1 cellular context compared by ENCODE assay signal in the genomic region with DNA sequence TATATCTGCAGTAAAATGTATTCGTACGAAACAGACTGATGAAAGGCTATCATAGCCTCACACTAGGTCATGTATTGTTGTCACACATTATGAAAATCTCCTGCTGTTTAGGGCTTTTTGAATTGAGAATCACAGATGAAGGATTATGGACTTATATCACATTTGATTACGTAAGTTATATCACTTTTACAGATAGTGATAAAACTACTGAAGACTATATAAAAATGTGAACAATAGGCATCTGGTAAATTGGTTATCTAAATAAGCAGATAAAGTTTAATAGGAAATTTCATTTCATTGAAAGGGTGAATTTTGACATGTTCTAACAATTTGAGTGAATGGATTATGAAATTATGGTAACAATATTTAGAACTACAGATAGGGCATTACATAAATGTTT.
TF ChIP-seq lines count a peak whose summit lies in the region.

No MANE protein-coding gene starts in this region.

TF ChIP-seq in HepG2, 621 proteins besides CTCF, POLR2A, EP300 and RAD21:
- TF ChIP-seq, protein P1, sequence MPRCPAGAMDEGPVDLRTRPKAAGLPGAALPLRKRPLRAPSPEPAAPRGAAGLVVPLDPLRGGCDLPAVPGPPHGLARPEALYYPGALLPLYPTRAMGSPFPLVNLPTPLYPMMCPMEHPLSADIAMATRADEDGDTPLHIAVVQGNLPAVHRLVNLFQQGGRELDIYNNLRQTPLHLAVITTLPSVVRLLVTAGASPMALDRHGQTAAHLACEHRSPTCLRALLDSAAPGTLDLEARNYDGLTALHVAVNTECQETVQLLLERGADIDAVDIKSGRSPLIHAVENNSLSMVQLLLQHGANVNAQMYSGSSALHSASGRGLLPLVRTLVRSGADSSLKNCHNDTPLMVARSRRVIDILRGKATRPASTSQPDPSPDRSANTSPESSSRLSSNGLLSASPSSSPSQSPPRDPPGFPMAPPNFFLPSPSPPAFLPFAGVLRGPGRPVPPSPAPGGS (CRISPR knock-in tag; IDR thresholded peaks at IDR 0.05), result no peak
- TF ChIP-seq, protein P2, sequence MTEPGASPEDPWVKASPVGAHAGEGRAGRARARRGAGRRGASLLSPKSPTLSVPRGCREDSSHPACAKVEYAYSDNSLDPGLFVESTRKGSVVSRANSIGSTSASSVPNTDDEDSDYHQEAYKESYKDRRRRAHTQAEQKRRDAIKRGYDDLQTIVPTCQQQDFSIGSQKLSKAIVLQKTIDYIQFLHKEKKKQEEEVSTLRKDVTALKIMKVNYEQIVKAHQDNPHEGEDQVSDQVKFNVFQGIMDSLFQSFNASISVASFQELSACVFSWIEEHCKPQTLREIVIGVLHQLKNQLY (CRISPR knock-in tag; IDR thresholded peaks at IDR 0.05), result no peak
- no peak for TF ChIP-seq ZNF33A (CRISPR knock-in tag; IDR thresholded peaks at IDR 0.05; ENCODE audit: borderline replicate concordance)
- TF ChIP-seq, protein P3, sequence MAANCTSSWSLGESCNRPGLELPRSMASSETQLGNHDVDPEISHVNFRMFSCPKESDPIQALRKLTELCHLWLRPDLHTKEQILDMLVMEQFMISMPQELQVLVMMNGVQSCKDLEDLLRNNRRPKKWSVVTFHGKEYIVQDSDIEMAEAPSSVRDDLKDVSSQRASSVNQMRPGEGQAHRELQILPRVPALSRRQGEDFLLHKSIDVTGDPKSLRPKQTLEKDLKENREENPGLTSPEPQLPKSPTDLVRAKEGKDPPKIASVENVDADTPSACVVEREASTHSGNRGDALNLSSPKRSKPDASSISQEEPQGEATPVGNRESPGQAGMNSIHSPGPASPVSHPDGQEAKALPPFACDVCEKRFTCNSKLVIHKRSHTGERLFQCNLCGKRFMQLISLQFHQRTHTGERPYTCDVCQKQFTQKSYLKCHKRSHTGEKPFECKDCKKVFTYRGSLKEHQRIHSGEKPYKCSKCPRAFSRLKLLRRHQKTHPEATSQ (CRISPR knock-in tag; IDR thresholded peaks at IDR 0.05; ENCODE audit: borderline replicate concordance), result no peak
- TF ChIP-seq KLF6 (CRISPR knock-in tag; IDR thresholded peaks at IDR 0.05), result no peak
- TF ChIP-seq, protein P4, sequence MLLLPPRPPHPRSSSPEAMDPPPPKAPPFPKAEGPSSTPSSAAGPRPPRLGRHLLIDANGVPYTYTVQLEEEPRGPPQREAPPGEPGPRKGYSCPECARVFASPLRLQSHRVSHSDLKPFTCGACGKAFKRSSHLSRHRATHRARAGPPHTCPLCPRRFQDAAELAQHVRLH (CRISPR knock-in tag; IDR thresholded peaks at IDR 0.05; ENCODE audit: borderline replicate concordance, low read depth), result no peak
- TF ChIP-seq, protein P5, sequence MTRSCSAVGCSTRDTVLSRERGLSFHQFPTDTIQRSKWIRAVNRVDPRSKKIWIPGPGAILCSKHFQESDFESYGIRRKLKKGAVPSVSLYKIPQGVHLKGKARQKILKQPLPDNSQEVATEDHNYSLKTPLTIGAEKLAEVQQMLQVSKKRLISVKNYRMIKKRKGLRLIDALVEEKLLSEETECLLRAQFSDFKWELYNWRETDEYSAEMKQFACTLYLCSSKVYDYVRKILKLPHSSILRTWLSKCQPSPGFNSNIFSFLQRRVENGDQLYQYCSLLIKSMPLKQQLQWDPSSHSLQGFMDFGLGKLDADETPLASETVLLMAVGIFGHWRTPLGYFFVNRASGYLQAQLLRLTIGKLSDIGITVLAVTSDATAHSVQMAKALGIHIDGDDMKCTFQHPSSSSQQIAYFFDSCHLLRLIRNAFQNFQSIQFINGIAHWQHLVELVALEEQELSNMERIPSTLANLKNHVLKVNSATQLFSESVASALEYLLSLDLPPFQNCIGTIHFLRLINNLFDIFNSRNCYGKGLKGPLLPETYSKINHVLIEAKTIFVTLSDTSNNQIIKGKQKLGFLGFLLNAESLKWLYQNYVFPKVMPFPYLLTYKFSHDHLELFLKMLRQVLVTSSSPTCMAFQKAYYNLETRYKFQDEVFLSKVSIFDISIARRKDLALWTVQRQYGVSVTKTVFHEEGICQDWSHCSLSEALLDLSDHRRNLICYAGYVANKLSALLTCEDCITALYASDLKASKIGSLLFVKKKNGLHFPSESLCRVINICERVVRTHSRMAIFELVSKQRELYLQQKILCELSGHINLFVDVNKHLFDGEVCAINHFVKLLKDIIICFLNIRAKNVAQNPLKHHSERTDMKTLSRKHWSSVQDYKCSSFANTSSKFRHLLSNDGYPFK (CRISPR knock-in tag; IDR thresholded peaks at IDR 0.05; ENCODE audit: borderline replicate concordance), result no peak
- TF ChIP-seq, protein P6, sequence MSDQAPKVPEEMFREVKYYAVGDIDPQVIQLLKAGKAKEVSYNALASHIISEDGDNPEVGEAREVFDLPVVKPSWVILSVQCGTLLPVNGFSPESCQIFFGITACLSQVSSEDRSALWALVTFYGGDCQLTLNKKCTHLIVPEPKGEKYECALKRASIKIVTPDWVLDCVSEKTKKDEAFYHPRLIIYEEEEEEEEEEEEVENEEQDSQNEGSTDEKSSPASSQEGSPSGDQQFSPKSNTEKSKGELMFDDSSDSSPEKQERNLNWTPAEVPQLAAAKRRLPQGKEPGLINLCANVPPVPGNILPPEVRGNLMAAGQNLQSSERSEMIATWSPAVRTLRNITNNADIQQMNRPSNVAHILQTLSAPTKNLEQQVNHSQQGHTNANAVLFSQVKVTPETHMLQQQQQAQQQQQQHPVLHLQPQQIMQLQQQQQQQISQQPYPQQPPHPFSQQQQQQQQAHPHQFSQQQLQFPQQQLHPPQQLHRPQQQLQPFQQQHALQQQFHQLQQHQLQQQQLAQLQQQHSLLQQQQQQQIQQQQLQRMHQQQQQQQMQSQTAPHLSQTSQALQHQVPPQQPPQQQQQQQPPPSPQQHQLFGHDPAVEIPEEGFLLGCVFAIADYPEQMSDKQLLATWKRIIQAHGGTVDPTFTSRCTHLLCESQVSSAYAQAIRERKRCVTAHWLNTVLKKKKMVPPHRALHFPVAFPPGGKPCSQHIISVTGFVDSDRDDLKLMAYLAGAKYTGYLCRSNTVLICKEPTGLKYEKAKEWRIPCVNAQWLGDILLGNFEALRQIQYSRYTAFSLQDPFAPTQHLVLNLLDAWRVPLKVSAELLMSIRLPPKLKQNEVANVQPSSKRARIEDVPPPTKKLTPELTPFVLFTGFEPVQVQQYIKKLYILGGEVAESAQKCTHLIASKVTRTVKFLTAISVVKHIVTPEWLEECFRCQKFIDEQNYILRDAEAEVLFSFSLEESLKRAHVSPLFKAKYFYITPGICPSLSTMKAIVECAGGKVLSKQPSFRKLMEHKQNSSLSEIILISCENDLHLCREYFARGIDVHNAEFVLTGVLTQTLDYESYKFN (CRISPR knock-in tag; conservative IDR thresholded peaks at IDR 0.05), result no peak
- TF ChIP-seq, protein P7, sequence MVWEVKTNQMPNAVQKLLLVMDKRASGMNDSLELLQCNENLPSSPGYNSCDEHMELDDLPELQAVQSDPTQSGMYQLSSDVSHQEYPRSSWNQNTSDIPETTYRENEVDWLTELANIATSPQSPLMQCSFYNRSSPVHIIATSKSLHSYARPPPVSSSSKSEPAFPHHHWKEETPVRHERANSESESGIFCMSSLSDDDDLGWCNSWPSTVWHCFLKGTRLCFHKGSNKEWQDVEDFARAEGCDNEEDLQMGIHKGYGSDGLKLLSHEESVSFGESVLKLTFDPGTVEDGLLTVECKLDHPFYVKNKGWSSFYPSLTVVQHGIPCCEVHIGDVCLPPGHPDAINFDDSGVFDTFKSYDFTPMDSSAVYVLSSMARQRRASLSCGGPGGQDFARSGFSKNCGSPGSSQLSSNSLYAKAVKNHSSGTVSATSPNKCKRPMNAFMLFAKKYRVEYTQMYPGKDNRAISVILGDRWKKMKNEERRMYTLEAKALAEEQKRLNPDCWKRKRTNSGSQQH (CRISPR knock-in tag; IDR thresholded peaks at IDR 0.05; ENCODE audit: low read depth), result no peak
- TF ChIP-seq, protein P8, sequence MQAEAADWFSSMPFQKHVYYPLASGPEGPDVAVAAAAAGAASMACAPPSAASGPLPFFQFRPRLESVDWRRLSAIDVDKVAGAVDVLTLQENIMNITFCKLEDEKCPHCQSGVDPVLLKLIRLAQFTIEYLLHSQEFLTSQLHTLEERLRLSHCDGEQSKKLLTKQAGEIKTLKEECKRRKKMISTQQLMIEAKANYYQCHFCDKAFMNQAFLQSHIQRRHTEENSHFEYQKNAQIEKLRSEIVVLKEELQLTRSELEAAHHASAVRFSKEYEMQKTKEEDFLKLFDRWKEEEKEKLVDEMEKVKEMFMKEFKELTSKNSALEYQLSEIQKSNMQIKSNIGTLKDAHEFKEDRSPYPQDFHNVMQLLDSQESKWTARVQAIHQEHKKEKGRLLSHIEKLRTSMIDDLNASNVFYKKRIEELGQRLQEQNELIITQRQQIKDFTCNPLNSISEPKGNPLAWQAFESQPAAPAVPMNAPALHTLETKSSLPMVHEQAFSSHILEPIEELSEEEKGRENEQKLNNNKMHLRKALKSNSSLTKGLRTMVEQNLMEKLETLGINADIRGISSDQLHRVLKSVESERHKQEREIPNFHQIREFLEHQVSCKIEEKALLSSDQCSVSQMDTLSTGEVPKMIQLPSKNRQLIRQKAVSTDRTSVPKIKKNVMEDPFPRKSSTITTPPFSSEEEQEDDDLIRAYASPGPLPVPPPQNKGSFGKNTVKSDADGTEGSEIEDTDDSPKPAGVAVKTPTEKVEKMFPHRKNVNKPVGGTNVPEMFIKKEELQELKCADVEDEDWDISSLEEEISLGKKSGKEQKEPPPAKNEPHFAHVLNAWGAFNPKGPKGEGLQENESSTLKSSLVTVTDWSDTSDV (CRISPR knock-in tag; IDR thresholded peaks at IDR 0.05), result no peak
- no peak for TF ChIP-seq GATAD2A (CRISPR knock-in tag; IDR thresholded peaks at IDR 0.05)
- TF ChIP-seq CREM (IDR thresholded peaks at IDR 0.05), result no peak
- no peak for TF ChIP-seq CREM (CRISPR knock-in tag; IDR thresholded peaks at IDR 0.05)
- no peak for TF ChIP-seq ZNF616 (CRISPR knock-in tag; IDR thresholded peaks at IDR 0.05; ENCODE audit: low read depth)
- TF ChIP-seq, protein P9, sequence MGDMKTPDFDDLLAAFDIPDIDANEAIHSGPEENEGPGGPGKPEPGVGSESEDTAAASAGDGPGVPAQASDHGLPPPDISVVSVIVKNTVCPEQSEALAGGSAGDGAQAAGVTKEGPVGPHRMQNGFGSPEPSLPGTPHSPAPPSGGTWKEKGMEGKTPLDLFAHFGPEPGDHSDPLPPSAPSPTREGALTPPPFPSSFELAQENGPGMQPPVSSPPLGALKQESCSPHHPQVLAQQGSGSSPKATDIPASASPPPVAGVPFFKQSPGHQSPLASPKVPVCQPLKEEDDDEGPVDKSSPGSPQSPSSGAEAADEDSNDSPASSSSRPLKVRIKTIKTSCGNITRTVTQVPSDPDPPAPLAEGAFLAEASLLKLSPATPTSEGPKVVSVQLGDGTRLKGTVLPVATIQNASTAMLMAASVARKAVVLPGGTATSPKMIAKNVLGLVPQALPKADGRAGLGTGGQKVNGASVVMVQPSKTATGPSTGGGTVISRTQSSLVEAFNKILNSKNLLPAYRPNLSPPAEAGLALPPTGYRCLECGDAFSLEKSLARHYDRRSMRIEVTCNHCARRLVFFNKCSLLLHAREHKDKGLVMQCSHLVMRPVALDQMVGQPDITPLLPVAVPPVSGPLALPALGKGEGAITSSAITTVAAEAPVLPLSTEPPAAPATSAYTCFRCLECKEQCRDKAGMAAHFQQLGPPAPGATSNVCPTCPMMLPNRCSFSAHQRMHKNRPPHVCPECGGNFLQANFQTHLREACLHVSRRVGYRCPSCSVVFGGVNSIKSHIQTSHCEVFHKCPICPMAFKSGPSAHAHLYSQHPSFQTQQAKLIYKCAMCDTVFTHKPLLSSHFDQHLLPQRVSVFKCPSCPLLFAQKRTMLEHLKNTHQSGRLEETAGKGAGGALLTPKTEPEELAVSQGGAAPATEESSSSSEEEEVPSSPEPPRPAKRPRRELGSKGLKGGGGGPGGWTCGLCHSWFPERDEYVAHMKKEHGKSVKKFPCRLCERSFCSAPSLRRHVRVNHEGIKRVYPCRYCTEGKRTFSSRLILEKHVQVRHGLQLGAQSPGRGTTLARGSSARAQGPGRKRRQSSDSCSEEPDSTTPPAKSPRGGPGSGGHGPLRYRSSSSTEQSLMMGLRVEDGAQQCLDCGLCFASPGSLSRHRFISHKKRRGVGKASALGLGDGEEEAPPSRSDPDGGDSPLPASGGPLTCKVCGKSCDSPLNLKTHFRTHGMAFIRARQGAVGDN (CRISPR knock-in tag; IDR thresholded peaks at IDR 0.05), result no peak
- TF ChIP-seq MEIS2 (CRISPR knock-in tag; IDR thresholded peaks at IDR 0.05), result no peak
- TF ChIP-seq, protein P10, sequence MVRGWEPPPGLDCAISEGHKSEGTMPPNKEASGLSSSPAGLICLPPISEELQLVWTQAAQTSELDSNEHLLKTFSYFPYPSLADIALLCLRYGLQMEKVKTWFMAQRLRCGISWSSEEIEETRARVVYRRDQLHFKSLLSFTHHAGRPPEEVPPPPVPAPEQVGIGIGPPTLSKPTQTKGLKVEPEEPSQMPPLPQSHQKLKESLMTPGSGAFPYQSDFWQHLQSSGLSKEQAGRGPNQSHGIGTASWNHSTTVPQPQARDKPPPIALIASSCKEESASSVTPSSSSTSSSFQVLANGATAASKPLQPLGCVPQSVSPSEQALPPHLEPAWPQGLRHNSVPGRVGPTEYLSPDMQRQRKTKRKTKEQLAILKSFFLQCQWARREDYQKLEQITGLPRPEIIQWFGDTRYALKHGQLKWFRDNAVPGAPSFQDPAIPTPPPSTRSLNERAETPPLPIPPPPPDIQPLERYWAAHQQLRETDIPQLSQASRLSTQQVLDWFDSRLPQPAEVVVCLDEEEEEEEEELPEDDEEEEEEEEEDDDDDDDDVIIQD (CRISPR knock-in tag; IDR thresholded peaks at IDR 0.05; ENCODE audit: low read depth), result no peak
- TF ChIP-seq, protein P11, sequence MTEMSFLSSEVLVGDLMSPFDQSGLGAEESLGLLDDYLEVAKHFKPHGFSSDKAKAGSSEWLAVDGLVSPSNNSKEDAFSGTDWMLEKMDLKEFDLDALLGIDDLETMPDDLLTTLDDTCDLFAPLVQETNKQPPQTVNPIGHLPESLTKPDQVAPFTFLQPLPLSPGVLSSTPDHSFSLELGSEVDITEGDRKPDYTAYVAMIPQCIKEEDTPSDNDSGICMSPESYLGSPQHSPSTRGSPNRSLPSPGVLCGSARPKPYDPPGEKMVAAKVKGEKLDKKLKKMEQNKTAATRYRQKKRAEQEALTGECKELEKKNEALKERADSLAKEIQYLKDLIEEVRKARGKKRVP (CRISPR knock-in tag; IDR thresholded peaks at IDR 0.05), result no peak
- TF ChIP-seq MTA3 (CRISPR knock-in tag; IDR thresholded peaks at IDR 0.05), result no peak
- TF ChIP-seq ZNF124 (CRISPR knock-in tag; IDR thresholded peaks at IDR 0.05), result no peak
- no peak for TF ChIP-seq RFXANK (CRISPR knock-in tag; IDR thresholded peaks at IDR 0.05)
